ENCODE assay signal across 27 cellular contexts in genomic region chr17:46717999-46718398, GRCh38.
"Had no signal": no experiment of that assay in that cellular context is flagged by ENCODE, and none has a peak within 500 bp of the region (broad histone marks: within the 10 kb centered on the region; RNA-seq: fewer than 3 reads in every experiment).

No MANE protein-coding gene starts in this region.

- FAIRE-seq: colon, endometrium, endothelial cell of umbilical vein, frontal cortex had no signal

- H3K9me3 ChIP-seq: colonic mucosa, esophagus muscularis mucosa, esophagus squamous epithelium, gastrocnemius medialis, gastroesophageal sphincter, heart left ventricle, heart right ventricle had no signal

- H3K4me3 ChIP-seq: colonic mucosa, coronary artery, dorsolateral prefrontal cortex, esophagus muscularis mucosa, esophagus squamous epithelium, gastrocnemius medialis, gastroesophageal sphincter, heart left ventricle, heart right ventricle had no signal

- H3K27me3 ChIP-seq: colonic mucosa, dorsolateral prefrontal cortex, esophagus muscularis mucosa, esophagus squamous epithelium, foreskin keratinocyte, gastrocnemius medialis, gastroesophageal sphincter, heart left ventricle, heart right ventricle had no signal

- H3K4me1 ChIP-seq: colonic mucosa, esophagus muscularis mucosa, gastrocnemius medialis, gastroesophageal sphincter had no signal

- DNase-seq: colonic mucosa; cortex of kidney; dermis blood vessel endothelial cell; dorsolateral prefrontal cortex; effector CD4-positive, alpha-beta T cell; effector CD8-positive, alpha-beta T cell; effector memory CD4-positive, alpha-beta T cell; effector memory CD8-positive, alpha-beta T cell; endodermal cell; erythroblast; esophagus squamous epithelium; foreskin fibroblast; foreskin keratinocyte; foreskin melanocyte; gastrocnemius medialis; glutamatergic neuron; head of caudate nucleus; heart left ventricle; heart right ventricle had no signal

- H3K27ac ChIP-seq: colonic mucosa, coronary artery, dorsolateral prefrontal cortex, epithelial cell of prostate, esophagus muscularis mucosa, esophagus squamous epithelium, foreskin keratinocyte, gastrocnemius medialis, gastroesophageal sphincter, heart left ventricle, heart right ventricle had no signal
